33 cellular contexts compared by ENCODE assay signal in genomic region chr13:109468123-109468522, GRCh38.
"Had no signal": no experiment of that assay in that cellular context is flagged by ENCODE, and none has a peak within 500 bp of the region (broad histone marks: within the 10 kb centered on the region; RNA-seq: fewer than 3 reads in every experiment).

No MANE protein-coding gene starts in this region.

- H3K27me3 Mint-ChIP-seq: activated B cell treated with CpG ODN at 0.5 μM for 24 hours had no signal

- H3K36me3 ChIP-seq: adrenal gland, cardiac muscle cell, Peyer's patch, SJSA1 had no signal

- H3K9me3 ChIP-seq: Peyer's patch, SK-N-SH had no signal

- H3K36me3 Mint-ChIP-seq: activated CD4-positive, alpha-beta memory T cell treated with anti-CD3 and anti-CD28 coated beads for 36 hours; brain had no signal

- H3K27ac ChIP-seq: adrenal gland, cardiac muscle cell, KMS-11, Peyer's patch, SJSA1 had no signal

- H3K27ac Mint-ChIP-seq: activated B cell treated with CpG ODN at 0.5 μM for 24 hours; activated CD4-positive, alpha-beta memory T cell treated with anti-CD3 and anti-CD28 coated beads for 36 hours; activated naive CD4-positive, alpha-beta T cell treated with anti-CD3 and anti-CD28 coated beads for 36 hours; activated naive CD4-positive, alpha-beta T cell treated with anti-CD3 and anti-CD28 coated beads, Interleukin-2, amount 50 U/mL, for 72 hours; activated T-helper 1 cell treated with anti-CD3 and anti-CD28 coated beads, Interleukin-12 subunit alpha, Interleukin-12 subunit beta, Interleukin-2, Interleukin-4 antibody, amounts not matched to agents 30 ng/mL and 10 ng/mL and 1 ng/mL, durations not matched to agents 14 hours and 24 hours and 36 hours; brain; T-helper 1 cell treated with Interleukin-12 subunit alpha and Interleukin-12 subunit beta and Interleukin-4 antibody, amounts not matched to agents 30 μg/mL and 1 μg/mL, for 36 hours; T-helper 2 cell treated with Interferon-gamma antibody and Interleukin-4, amounts not matched to agents 5 μg/mL and 100 μg/mL, for 36 hours had no signal

- DNase-seq: activated B cell treated with CpG ODN at 0.5 μM for 24 hours; activated CD4-positive, alpha-beta memory T cell treated with anti-CD3 and anti-CD28 coated beads for 36 hours; activated CD4-positive, alpha-beta T cell treated with anti-CD3 and anti-CD28 coated beads for 4 hours; activated CD4-positive, alpha-beta T cell treated with anti-CD3 and anti-CD28 coated beads, Interleukin-2, amount 50 U/mL, for 1 hour; activated CD4-positive, CD25-positive, alpha-beta regulatory T cell treated with anti-CD3 and anti-CD28 coated beads, Interleukin-2, amount 50 U/mL, for 72 hours; activated CD8-positive, alpha-beta memory T cell treated with anti-CD3 and anti-CD28 coated beads, Interleukin-2, amount 50 U/mL, for 4 hours; activated gamma-delta T cell treated with Interleukin-2 at 50 U/mL for 16 hours; activated naive CD4-positive, alpha-beta T cell treated with anti-CD3 and anti-CD28 coated beads for 36 hours; activated T-cell treated with anti-CD3 and anti-CD28 coated beads for 4 hours; activated T-cell treated with anti-CD3 and anti-CD28 coated beads, Interleukin-2, amount 50 U/mL, for 4 hours; adrenal gland; MM.1S; MV-4-11; NCI-H1092; NCI-H1436 treated with DMSO at 0.1 percent for 48 hours; NCI-H1930; NCI-H2081 treated with DMSO at 0.1 percent for 48 hours; NCI-H226; NCI-H446 treated with DMSO at 0.1 percent for 48 hours; NCI-H524 treated with DMSO at 0.1 percent for 48 hours; PC-3; Peyer's patch; RPMI8226; SHP77 treated with DMSO at 0.1 percent for 48 hours; SK-N-SH had no signal

- H3K4me1 ChIP-seq: adrenal gland, Peyer's patch, SJSA1 had no signal

- H3K4me1 Mint-ChIP-seq: activated B cell treated with CpG ODN at 0.5 μM for 24 hours, brain had no signal

- ATAC-seq: activated naive CD4-positive, alpha-beta T cell treated with anti-CD3 and anti-CD28 coated beads, Interleukin-2, amount 50 U/mL, for 72 hours; activated T-cell treated with anti-CD3 and anti-CD28 coated beads, Interleukin-2, amount 50 U/mL, for 4 hours; PC-3 had no signal

- H3K4me3 ChIP-seq: adrenal gland, cardiac muscle cell, Peyer's patch, SJSA1 had no signal

- H3K4me3 Mint-ChIP-seq: activated B cell treated with CpG ODN at 0.5 μM for 24 hours; activated CD4-positive, alpha-beta memory T cell treated with anti-CD3 and anti-CD28 coated beads for 36 hours; activated naive CD4-positive, alpha-beta T cell treated with anti-CD3 and anti-CD28 coated beads for 36 hours; activated T-cell treated with anti-CD3 and anti-CD28 coated beads, Interleukin-2, amount 50 U/mL, for 4 hours; activated T-helper 1 cell treated with anti-CD3 and anti-CD28 coated beads, Interleukin-12 subunit alpha, Interleukin-12 subunit beta, Interleukin-2, Interleukin-4 antibody, amounts not matched to agents 30 ng/mL and 10 ng/mL and 1 ng/mL, durations not matched to agents 14 hours and 24 hours and 36 hours; brain; T-helper 1 cell treated with Interleukin-12 subunit alpha and Interleukin-12 subunit beta and Interleukin-4 antibody, amounts not matched to agents 30 μg/mL and 1 μg/mL, for 36 hours; T-helper 2 cell treated with Interferon-gamma antibody and Interleukin-4, amounts not matched to agents 5 μg/mL and 100 μg/mL, for 36 hours had no signal

- H3K27me3 ChIP-seq: adrenal gland, cardiac muscle cell, Peyer's patch, SJSA1 had no signal
